ENCODE assay signal across 1 cellular context in the genomic region with DNA sequence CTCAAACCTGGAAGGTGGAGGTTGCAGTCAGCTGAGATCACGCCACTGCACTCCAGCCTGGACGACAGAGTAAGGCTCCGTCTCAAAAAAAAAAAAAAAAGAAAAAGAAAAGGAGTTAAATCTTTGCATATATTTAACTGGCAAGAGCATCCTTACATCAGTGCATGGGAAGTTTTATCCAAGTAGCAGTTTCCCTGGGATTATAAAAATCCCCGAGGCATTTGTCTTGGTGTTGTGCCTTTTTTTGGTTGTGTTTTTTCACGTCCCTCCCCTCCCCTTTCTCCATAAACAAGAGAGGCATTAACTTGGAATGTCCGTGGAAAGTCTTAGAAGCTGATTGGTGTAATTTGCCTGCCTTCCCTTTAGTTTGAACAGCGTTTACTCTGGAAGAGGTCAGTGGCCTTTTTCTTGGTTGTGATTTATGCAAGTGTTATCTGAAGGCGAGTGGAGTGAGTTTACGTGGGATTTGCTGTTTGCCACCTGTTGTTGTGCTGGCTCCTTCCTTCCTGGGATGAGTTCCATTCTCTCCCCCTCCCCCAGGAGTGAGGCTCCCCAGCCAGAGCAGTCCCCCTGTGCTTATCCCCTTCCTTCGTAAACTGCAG.
TF ChIP-seq lines count a peak whose summit lies in the region.

No MANE protein-coding gene starts in this region.

TF ChIP-seq in H1, 55 proteins besides CTCF, POLR2A, EP300 and RAD21:
- TF ChIP-seq CEBPB (IDR thresholded peaks at IDR 0.05; ENCODE audit: low read depth, low read length) (no peak), SP2 (IDR thresholded peaks at IDR 0.05; ENCODE audit: low read length) (no peak), TBP (IDR thresholded peaks at IDR 0.05; ENCODE audit: low read depth, low read length) (no peak), JUN (IDR thresholded peaks at IDR 0.05; ENCODE audit: low read depth, low read length) (no peak)
